23 cellular contexts compared by ENCODE assay signal in genomic region chr12:64304571-64304970, GRCh38.
"Had no signal": no experiment of that assay in that cellular context is flagged by ENCODE, and none has a peak within 500 bp of the region (broad histone marks: within the 10 kb centered on the region; RNA-seq: fewer than 3 reads in every experiment).

No MANE protein-coding gene starts in this region.

- DNase-seq: activated CD4-positive, alpha-beta T cell treated with anti-CD3 and anti-CD28 coated beads for 1 hour; activated CD8-positive, alpha-beta memory T cell treated with anti-CD3 and anti-CD28 coated beads, Interleukin-2, amount 50 U/mL, for 48 hours; activated naive CD4-positive, alpha-beta T cell treated with anti-CD3 and anti-CD28 coated beads for 36 hours; activated naive CD8-positive, alpha-beta T cell treated with anti-CD3 and anti-CD28 coated beads, Interleukin-2, amount 10 ng/mL, durations not matched to agents 7 days and 5 days; activated T-cell treated with anti-CD3 and anti-CD28 coated beads, Interleukin-2, amount 50 U/mL, for 4 hours; amygdala; cerebellar nuclear complex; cortex of kidney; heart right ventricle; islet precursor cell; naive thymus-derived CD4-positive, alpha-beta T cell; pancreas; psoas muscle; right cardiac atrium; stimulated activated CD4-positive, alpha-beta T cell treated with anti-CD3 and anti-CD28 coated beads, Interleukin-12 subunit alpha, Interleukin-12 subunit beta, amount 100 ng/mL, for 4 hours; stimulated activated CD4-positive, alpha-beta T cell treated with anti-CD3 and anti-CD28 coated beads, Interleukin-4, amount 100 ng/mL, for 4 hours; stimulated activated naive CD8-positive, alpha-beta T cell treated with anti-CD3 and anti-CD28 coated beads, Interleukin-15, Interleukin-2, amounts not matched to agents 100 U/mL and 50 U/mL, for 24 hours; T-helper 1 cell; WERI-Rb-1 had no signal

- ATAC-seq: activated T-cell treated with anti-CD3 and anti-CD28 coated beads, Interleukin-2, amount 50 U/mL, for 4 hours; heart right ventricle; left lobe of liver; naive thymus-derived CD4-positive, alpha-beta T cell; pancreas; psoas muscle; right cardiac atrium; stimulated activated naive CD8-positive, alpha-beta T cell treated with anti-CD3 and anti-CD28 coated beads, Interleukin-15, Interleukin-2, amounts not matched to agents 100 U/mL and 50 U/mL, for 24 hours had no signal

- H3K4me1 ChIP-seq: heart right ventricle, pancreas, psoas muscle had no signal

- H3K36me3 ChIP-seq: heart right ventricle, neutrophil, pancreas, WERI-Rb-1 had no signal

- H3K4me3 ChIP-seq: heart right ventricle, lung, pancreas, psoas muscle had no signal

- H3K9me3 ChIP-seq: heart right ventricle, neutrophil, pancreas, psoas muscle had no signal

- H3K27ac ChIP-seq: epithelial cell of prostate, heart right ventricle, neutrophil, pancreas, psoas muscle, WERI-Rb-1 had no signal

- H3K27me3 ChIP-seq: heart right ventricle, pancreas had no signal
